19 cellular contexts compared by ENCODE assay signal in genomic region chr22:29693151-29693550, GRCh38. TPM values are rescaled to one million over a fixed set of nuclear protein-coding genes. Genes with fewer than 3 reads are reported as not detected.
"Had no signal": no experiment of that assay in that cellular context is flagged by ENCODE, and none has a peak within 500 bp of the region (broad histone marks: within the 10 kb centered on the region; RNA-seq: fewer than 3 reads in every experiment).

No MANE protein-coding gene starts in this region.

- H3K27ac ChIP-seq: ascending aorta, breast epithelium, coronary artery had no signal

- H3K36me3 ChIP-seq: breast epithelium had no signal

- H3K4me3 Mint-ChIP-seq: naive thymus-derived CD8-positive, alpha-beta T cell; T-cell had no signal

- H3K4me1 ChIP-seq: ascending aorta had no signal

- H3K9me3 Mint-ChIP-seq: naive thymus-derived CD8-positive, alpha-beta T cell; T-cell had no signal

- ATAC-seq: activated CD4-positive, CD25-positive, alpha-beta regulatory T cell treated with anti-CD3 and anti-CD28 coated beads, Interleukin-2, amount 50 U/mL, for 24 hours; naive thymus-derived CD8-positive, alpha-beta T cell; SK-N-SH treated with all-trans-retinoic acid at 6 μM for 48 hours; T-cell had no signal

- DNase-seq: activated CD4-positive, alpha-beta T cell treated with anti-CD3 and anti-CD28 coated beads, Interleukin-2, amount 50 U/mL, for 1 hour; activated naive CD4-positive, alpha-beta T cell; left cardiac atrium; mesenchymal stem cell; naive thymus-derived CD8-positive, alpha-beta T cell; stimulated activated CD4-positive, alpha-beta T cell treated with anti-CD3 and anti-CD28 coated beads, Interleukin-12 subunit alpha, Interleukin-12 subunit beta, amount 100 ng/mL, for 4 hours; stimulated activated CD4-positive, alpha-beta T cell treated with anti-CD3 and anti-CD28 coated beads, Interleukin-1b, Interleukin-23, amount 100 ng/mL, for 48 hours; stimulated activated CD8-positive, alpha-beta memory T cell treated with anti-CD3 and anti-CD28 coated beads, Interleukin-4, amount 100 ng/mL, for 48 hours; stimulated activated naive CD4-positive, alpha-beta T cell; T-cell; thyroid gland had no signal

- H3K4me3 ChIP-seq: ascending aorta, breast epithelium, coronary artery, thyroid gland had no signal

- H3K27me3 Mint-ChIP-seq: naive thymus-derived CD8-positive, alpha-beta T cell; T-cell had no signal

- H3K27me3 ChIP-seq: ascending aorta, breast epithelium, thyroid gland had no signal

- H3K9me3 ChIP-seq: ascending aorta, breast epithelium, thyroid gland had no signal

RNA-seq across cellular contexts. Expression of gene CABP7, which starts 26.7 kb away (rescaled TPM):
- total RNA-seq: activated CD8-positive, alpha-beta memory T cell treated with anti-CD3 and anti-CD28 coated beads for 36 hours; ascending aorta; breast epithelium; left cardiac atrium; lower leg skin; mucosa of gallbladder had no signal
